10 cellular contexts compared by ENCODE assay signal in genomic region chr19:47188507-47189033, GRCh38. TPM values are rescaled to one million over a fixed set of nuclear protein-coding genes. Genes with fewer than 3 reads are reported as not detected.
A peak's percentile ranks its signal among the peaks of the same experiment; 100 is the strongest.
DNase-seq lines count a peak whose midpoint lies in the region; ATAC-seq lines count a peak whose summit lies in the region.
"Had no signal": no experiment of that assay in that cellular context is flagged by ENCODE, and none has a peak within 500 bp of the region (broad histone marks: within the 10 kb centered on the region; RNA-seq: fewer than 3 reads in every experiment).

No MANE protein-coding gene starts in this region.

- no peak for DNase-seq in CD4-positive, CD25-positive, alpha-beta regulatory T cell
- DNase-seq in Karpas-422 (no peak), trophoblast cell (no peak), OCI-M2 (lab: John Stamatoyannopoulos, UW; ENCODE audit: unreplicated experiment) (no peak), substantia nigra (lab: John Stamatoyannopoulos, UW) (no peak)
- DNase-seq in central memory CD8-positive, alpha-beta T cell (ENCODE audit: low spot score in 2 of 2), result no peak
- DNase-seq in effector memory CD8-positive, alpha-beta T cell, result no peak
- DNase-seq: NCI-H1694 treated with DMSO at 0.1 percent for 48 hours; NK-92 treated with Interleukin-12 subunit alpha and Interleukin-12 subunit beta, amount 100 ng/mL, for 24 hours had no signal

- H3K79me1 ChIP-seq in trophoblast cell (ENCODE audit: low read length), result peaks cover 16% of the 10 kb centered on the region

- no peak overlapping the region for H3K4ac ChIP-seq in trophoblast cell (ENCODE audit: low read depth, low read length)

- no peak overlapping the region for H3K9ac ChIP-seq in Karpas-422 (ENCODE audit: low read length)
- H3K9ac ChIP-seq in trophoblast cell (ENCODE audit: low read length), result no peak overlapping the region

- H3K18ac ChIP-seq in trophoblast cell (ENCODE audit: low read length), result peak overlapping the region; percentile 2

- no peaks in the 10 kb centered on the region for H3K9me3 Mint-ChIP-seq in CD4-positive, CD25-positive, alpha-beta regulatory T cell
- no peaks in the 10 kb centered on the region for H3K9me3 Mint-ChIP-seq in central memory CD8-positive, alpha-beta T cell
- no peaks in the 10 kb centered on the region for H3K9me3 Mint-ChIP-seq in effector memory CD8-positive, alpha-beta T cell

- H3K4me3 Mint-ChIP-seq in CD4-positive, CD25-positive, alpha-beta regulatory T cell, result peak overlapping the region in 3 of 4 donors; percentile 36 to 78 (median 50)
- no peak overlapping the region for H3K4me3 Mint-ChIP-seq in central memory CD8-positive, alpha-beta T cell
- no peak overlapping the region for H3K4me3 Mint-ChIP-seq in effector memory CD8-positive, alpha-beta T cell

- H3K4me1 ChIP-seq in CD4-positive, CD25-positive, alpha-beta regulatory T cell (ENCODE audit: control insufficient read depth, insufficient read depth, low read length, poor library complexity, severe bottlenecking), result peaks cover 57% of the 10 kb centered on the region
- peaks cover 36% of the 10 kb centered on the region for H3K4me1 ChIP-seq in Karpas-422 (ENCODE audit: low read length)
- peaks cover 25 to 29% of the 10 kb centered on the region in 2 experiments for H3K4me1 ChIP-seq in trophoblast cell (ENCODE audit: control insufficient read depth in 1 of 2, insufficient read depth in 2 of 2, low read length in 2 of 2)

- ATAC-seq in CD4-positive, CD25-positive, alpha-beta regulatory T cell (ENCODE audit: low read depth in 2 of 2), result no peak
- ATAC-seq in central memory CD8-positive, alpha-beta T cell (replicated peaks; ENCODE audit: extremely low read depth, poor library complexity, severe bottlenecking), result no peak
- no peak for ATAC-seq in GM18873 (IDR thresholded peaks at IDR 0.05; ENCODE audit: low FRiP score, unreplicated experiment)
- ATAC-seq in effector memory CD8-positive, alpha-beta T cell (replicated peaks), result no peak

- H3K23ac ChIP-seq in trophoblast cell (ENCODE audit: low read length), result no peak overlapping the region

- H3K27me3 Mint-ChIP-seq in CD4-positive, CD25-positive, alpha-beta regulatory T cell, result no peaks in the 10 kb centered on the region
- no peaks in the 10 kb centered on the region for H3K27me3 Mint-ChIP-seq in central memory CD8-positive, alpha-beta T cell
- no peaks in the 10 kb centered on the region for H3K27me3 Mint-ChIP-seq in effector memory CD8-positive, alpha-beta T cell

- H3K36me3 ChIP-seq in CD4-positive, CD25-positive, alpha-beta regulatory T cell (ENCODE audit: control insufficient read depth, insufficient read depth, low read length), result peaks cover 2% of the 10 kb centered on the region
- peaks cover 4% of the 10 kb centered on the region; the same call in 1 of the 2 replicates for H3K36me3 ChIP-seq in Karpas-422 (ENCODE audit: insufficient read depth, low read length)
- H3K36me3 ChIP-seq in trophoblast cell (ENCODE audit: control insufficient read depth in 1 of 2, insufficient read depth in 2 of 2, low read length in 2 of 2), result peaks cover 19 to 21% of the 10 kb centered on the region in 2 experiments

- H4K91ac ChIP-seq in trophoblast cell (ENCODE audit: low read depth, low read length), result peak overlapping the region; percentile 61

- no peaks in the 10 kb centered on the region for H3K9me3 ChIP-seq in CD4-positive, CD25-positive, alpha-beta regulatory T cell (ENCODE audit: control insufficient read depth in 2 of 2, low read length in 2 of 2)
- H3K9me3 ChIP-seq in Karpas-422 (ENCODE audit: low read length) (no peaks in the 10 kb centered on the region), trophoblast cell (ENCODE audit: insufficient read depth, low read depth, low read length) (peaks cover 1% of the 10 kb centered on the region)

- no peak overlapping the region for H3K4me3 ChIP-seq in CD4-positive, CD25-positive, alpha-beta regulatory T cell (ENCODE audit: low read depth, low read length)
- no peak overlapping the region for H3K4me3 ChIP-seq in Karpas-422 (ENCODE audit: low read length)
- no peak overlapping the region for H3K4me3 ChIP-seq in trophoblast cell (ENCODE audit: low read depth, low read length)

- peak overlapping the region; percentile 50 for H2AK5ac ChIP-seq in trophoblast cell (ENCODE audit: low read length)

- H4K20me1 ChIP-seq in Karpas-422 (ENCODE audit: insufficient read depth, low read depth, low read length), result no peaks in the 10 kb centered on the region

- H3K27me3 ChIP-seq in CD4-positive, CD25-positive, alpha-beta regulatory T cell (ENCODE audit: control insufficient read depth, insufficient read depth, low read length), result no peaks in the 10 kb centered on the region
- H3K27me3 ChIP-seq in Karpas-422 (ENCODE audit: low read length), result no peaks in the 10 kb centered on the region
- no peaks in the 10 kb centered on the region for H3K27me3 ChIP-seq in trophoblast cell (ENCODE audit: insufficient read depth, low read length)

- H3K9me2 ChIP-seq in Karpas-422 (replicated peaks; ENCODE audit: insufficient read depth, low read length), result no peaks in the 10 kb centered on the region

- no peak overlapping the region for H4K12ac ChIP-seq in trophoblast cell (ENCODE audit: low read depth, low read length)

- H2BK12ac ChIP-seq in trophoblast cell (ENCODE audit: low read length), result peak overlapping the region; percentile 33

- H3K27ac ChIP-seq in CD4-positive, CD25-positive, alpha-beta regulatory T cell (ENCODE audit: insufficient read depth, low read length, poor library complexity, severe bottlenecking), result peak overlapping the region; percentile 3
- H3K27ac ChIP-seq in Karpas-422 (ENCODE audit: low read length), result peak overlapping the region; percentile 15; the same call in 1 of the 2 replicates
- peak overlapping the region; percentile 19 for H3K27ac ChIP-seq in trophoblast cell (ENCODE audit: low read depth, low read length)
- H3K27ac ChIP-seq in substantia nigra (ENCODE audit: low read depth, low read length, poor library complexity, severe bottlenecking), result no peak overlapping the region

- H3K4me1 Mint-ChIP-seq in CD4-positive, CD25-positive, alpha-beta regulatory T cell, result peaks cover 7 to 62% (median 40%) of the 10 kb centered on the region in 4 donors
- H3K4me1 Mint-ChIP-seq in central memory CD8-positive, alpha-beta T cell, result peaks cover 36% of the 10 kb centered on the region
- peaks cover 19 to 28% of the 10 kb centered on the region in 2 donors for H3K4me1 Mint-ChIP-seq in effector memory CD8-positive, alpha-beta T cell (ENCODE audit: low read depth in 2 of 2)

- peaks cover 10% of the 10 kb centered on the region for H3K36me3 Mint-ChIP-seq in CD4-positive, CD25-positive, alpha-beta regulatory T cell
- H3K36me3 Mint-ChIP-seq in central memory CD8-positive, alpha-beta T cell (ENCODE audit: insufficient read depth), result peaks cover 11% of the 10 kb centered on the region
- peaks cover 3% of the 10 kb centered on the region for H3K36me3 Mint-ChIP-seq in effector memory CD8-positive, alpha-beta T cell (ENCODE audit: insufficient read depth)

- WGBS in trophoblast cell (ENCODE audit: extremely low coverage, insufficient coverage, insufficient read length), result no CpG with 5 or more reads among the region's 5 CpGs

- H4K8ac ChIP-seq in trophoblast cell (ENCODE audit: low read depth, low read length), result peak overlapping the region; percentile 2

- H3K79me2 ChIP-seq in Karpas-422 (ENCODE audit: low read length) (peaks cover 21% of the 10 kb centered on the region; the same call in 1 of the 2 replicates), trophoblast cell (ENCODE audit: control insufficient read depth, insufficient read depth, low read length, poor library complexity) (no peaks in the 10 kb centered on the region)

- no peak overlapping the region for H3K4me2 ChIP-seq in Karpas-422 (ENCODE audit: low read depth, low read length, poor library complexity, severe bottlenecking)
- H3K4me2 ChIP-seq in trophoblast cell (ENCODE audit: low read length), result no peak overlapping the region

- H3K14ac ChIP-seq in trophoblast cell (ENCODE audit: low read length), result peak overlapping the region; percentile 5

- H2AFZ ChIP-seq in Karpas-422 (ENCODE audit: low read length) (no peak overlapping the region), trophoblast cell (ENCODE audit: insufficient read depth, low read length, poor library complexity) (no peak overlapping the region)

- peak overlapping the region; percentile 19 for H2BK120ac ChIP-seq in trophoblast cell (ENCODE audit: insufficient read depth, low read length, poor library complexity)

- H3K27ac Mint-ChIP-seq in CD4-positive, CD25-positive, alpha-beta regulatory T cell, result peak overlapping the region; percentile 91 to 96 (median 94)
- H3K27ac Mint-ChIP-seq in central memory CD8-positive, alpha-beta T cell (ENCODE audit: low read depth), result peak overlapping the region; percentile 70
- H3K27ac Mint-ChIP-seq in effector memory CD8-positive, alpha-beta T cell, result peak overlapping the region in 1 of 2 donors; percentile 58

- peak overlapping the region; percentile 4 for H2BK5ac ChIP-seq in trophoblast cell (ENCODE audit: low read depth, low read length, poor library complexity)

RNA-seq across cellular contexts. Expression of gene BBC3, which starts 42.4 kb away (rescaled TPM):
- total RNA-seq in CD4-positive, CD25-positive, alpha-beta regulatory T cell, result 21.2 TPM
- polyA plus RNA-seq in CD4-positive, CD25-positive, alpha-beta regulatory T cell, result 1 to 10 TPM; 4.2 to 6.7 (median 5.4) TPM
- total RNA-seq in Karpas-422 (2014; rRNA removed; shearing (Covaris generic); ENCODE audit: low replicate concordance), result 4.0 and 8.9 TPM in 2 replicates
- 11.7 and 11.8 TPM in 2 replicates for polyA plus RNA-seq in trophoblast cell (2013)

RNA-seq across cellular contexts. Expression of gene SAE1, which starts 57.9 kb away (rescaled TPM):
- 45.5 TPM for total RNA-seq in CD4-positive, CD25-positive, alpha-beta regulatory T cell
- 100 to 1,000 TPM; 106 to 127 (median 115) TPM for polyA plus RNA-seq in CD4-positive, CD25-positive, alpha-beta regulatory T cell
- 47.5 and 83.0 TPM in 2 replicates for total RNA-seq in Karpas-422 (2014; rRNA removed; shearing (Covaris generic); ENCODE audit: low replicate concordance)
- polyA plus RNA-seq in trophoblast cell (2013), result 152 and 161 TPM in 2 replicates

Comparison
In these comparisons a context has a peak if more than half of its experiments do, and no peak if none do; other contexts are left out.
1. H3K4me3 Mint-ChIP-seq: peak in CD4-positive, CD25-positive, alpha-beta regulatory T cell (3 of 4); none in central memory CD8-positive, alpha-beta T cell (single experiment) and effector memory CD8-positive, alpha-beta T cell (0 of 2).